Comparison of ENCODE assay signal across 8 cellular contexts in the genomic region with DNA sequence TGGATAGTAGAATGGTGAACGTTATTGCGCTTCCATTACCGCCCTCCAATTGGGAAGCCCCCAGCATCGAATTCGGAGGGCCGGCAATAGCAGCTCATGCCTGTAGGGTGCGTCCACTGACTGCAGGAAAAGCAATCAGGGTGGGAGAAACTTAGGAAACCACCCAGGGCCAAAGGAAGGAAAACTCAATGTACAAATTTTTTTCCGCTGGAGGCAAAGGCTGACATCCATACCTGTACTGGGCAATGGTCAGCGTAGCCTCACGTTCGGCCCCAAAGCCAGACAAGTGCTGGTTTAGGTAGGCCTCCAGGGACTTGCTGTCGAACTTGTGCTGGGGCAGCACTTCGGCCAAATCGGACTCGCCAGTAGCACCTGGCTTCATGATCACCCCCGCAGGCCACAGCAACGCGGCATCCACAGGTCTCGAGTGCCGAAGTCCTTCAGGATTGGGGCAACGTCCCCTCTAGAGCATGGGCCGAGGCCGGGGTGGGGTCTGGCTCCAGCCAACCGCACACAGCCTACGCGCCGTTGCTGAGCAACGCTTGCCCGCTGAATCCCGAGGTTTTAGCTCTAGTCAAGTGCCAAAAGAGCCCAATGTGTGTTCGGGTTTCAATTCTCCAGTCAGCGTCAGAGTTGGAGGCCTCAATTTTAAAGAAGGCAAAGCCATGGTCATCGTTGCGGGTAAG. TPM values are rescaled to one million over a fixed set of nuclear protein-coding genes. Genes with fewer than 3 reads are reported as not detected.
DNase-seq lines count a peak whose midpoint lies in the region; ATAC-seq and TF ChIP-seq lines count a peak whose summit lies in the region.

A gene with protein sequence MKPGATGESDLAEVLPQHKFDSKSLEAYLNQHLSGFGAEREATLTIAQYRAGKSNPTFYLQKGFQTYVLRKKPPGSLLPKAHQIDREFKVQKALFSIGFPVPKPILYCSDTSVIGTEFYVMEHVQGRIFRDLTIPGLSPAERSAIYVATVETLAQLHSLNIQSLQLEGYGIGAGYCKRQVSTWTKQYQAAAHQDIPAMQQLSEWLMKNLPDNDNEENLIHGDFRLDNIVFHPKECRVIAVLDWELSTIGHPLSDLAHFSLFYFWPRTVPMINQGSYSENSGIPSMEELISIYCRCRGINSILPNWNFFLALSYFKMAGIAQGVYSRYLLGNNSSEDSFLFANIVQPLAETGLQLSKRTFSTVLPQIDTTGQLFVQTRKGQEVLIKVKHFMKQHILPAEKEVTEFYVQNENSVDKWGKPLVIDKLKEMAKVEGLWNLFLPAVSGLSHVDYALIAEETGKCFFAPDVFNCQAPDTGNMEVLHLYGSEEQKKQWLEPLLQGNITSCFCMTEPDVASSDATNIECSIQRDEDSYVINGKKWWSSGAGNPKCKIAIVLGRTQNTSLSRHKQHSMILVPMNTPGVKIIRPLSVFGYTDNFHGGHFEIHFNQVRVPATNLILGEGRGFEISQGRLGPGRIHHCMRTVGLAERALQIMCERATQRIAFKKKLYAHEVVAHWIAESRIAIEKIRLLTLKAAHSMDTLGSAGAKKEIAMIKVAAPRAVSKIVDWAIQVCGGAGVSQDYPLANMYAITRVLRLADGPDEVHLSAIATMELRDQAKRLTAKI (minus strand): TSS at position 440 of the 686 bp plus-strand sequence. CDS start 58 bp downstream, at position 382.

- peak; percentile 63 for ATAC-seq in HG02642 (IDR thresholded peaks at IDR 0.05; ENCODE audit: poor library complexity, unreplicated experiment)
- peak; percentile 97 for ATAC-seq in sciatic nerve

- no peaks in the 10 kb centered on the region for H3K36me3 ChIP-seq in iPS-15b (ENCODE audit: control insufficient read depth, insufficient read depth, low read length)

- H3K4me3 ChIP-seq in GM12865 (ENCODE audit: low read depth, low read length) (peak within 1 kb of the TSS; percentile 58), NB4 (ENCODE audit: low read depth, low read length) (peak within 1 kb of the TSS; percentile 90), iPS-15b (ENCODE audit: low read depth, low read length) (peak within 1 kb of the TSS; percentile 97)

- in situ Hi-C loops in T47D (cut with HindIII; ENCODE audit: low pct_unique_long_range_greater_than_20kb, low sequenced_read_pairs): no loop called here

- DNase-seq in GM12865 (ENCODE audit: low read depth) (peak; percentile 65), NB4 (ENCODE audit: low read depth) (peak; percentile 69), T47D (ENCODE audit: low read depth in 1 of 2, low spot score in 1 of 2) (peak; percentile 79 to 80), sciatic nerve (ENCODE audit: low spot score) (peak; percentile 85)

- TF ChIP-seq POLR2A in NB4 (IDR thresholded peaks at IDR 0.05; ENCODE audit: extremely low read depth, insufficient read length): no peak

- intact Hi-C loops in T-helper 1 cell treated with Interleukin-12 subunit alpha and Interleukin-12 subunit beta and Interleukin-4 antibody, amounts not matched to agents 30 ng/mL and 1 ng/mL, for 36 hours (cut with micrococcal nuclease): loop anchor here (1.0 to 10.0 kb wide), 10 partner anchors 17 to 1912 kb away; partner anchors contain the start of genes ASTE1, ATP2C1, CDV3 and DNAJC13
- intact Hi-C loops in sciatic nerve (cut with DNase I): no loop called here

- peak within 1 kb of the TSS; percentile 72 for H3K27ac ChIP-seq in 22Rv1

- peaks cover 6% of the 10 kb centered on the region for H3K4me1 ChIP-seq in iPS-15b (ENCODE audit: control insufficient read depth, insufficient read depth, low read length)

- H3K9me3 ChIP-seq in iPS-15b (ENCODE audit: control insufficient read depth, insufficient read depth, low read length): no peaks in the 10 kb centered on the region

- TF ChIP-seq CTCF in 22Rv1 (IDR thresholded peaks at IDR 0.05) (peak; percentile 73), GM12865 (IDR thresholded peaks at IDR 0.05; ENCODE audit: insufficient read depth, low read depth, low read length, missing control alignments) (peak; percentile 55), NB4 (IDR thresholded peaks at IDR 0.05; ENCODE audit: low read depth, low read length) (peak; percentile 58)

- no peaks in the 10 kb centered on the region for H3K27me3 ChIP-seq in iPS-15b (ENCODE audit: control insufficient read depth, insufficient read depth, low read length)

- peak within 1 kb of the TSS; percentile 84 for H3K9ac ChIP-seq in iPS-15b (ENCODE audit: low read depth, low read length)

RNA-seq across cellular contexts. Expression of the gene that starts here (rescaled TPM):
- 14.1 and 17.5 TPM in 2 replicates for total RNA-seq in T-helper 1 cell treated with Interleukin-12 subunit alpha and Interleukin-12 subunit beta and Interleukin-4 antibody, amounts not matched to agents 30 ng/mL and 1 ng/mL, for 36 hours
- 39.2 TPM for total RNA-seq in sciatic nerve

Comparison
In these comparisons a context has a peak if more than half of its experiments do, and no peak if none do; other contexts are left out.
1. Peak in every context shown above with its lines: DNase-seq, ATAC-seq, H3K4me3 ChIP-seq and H3K27ac ChIP-seq.